Comparison of ENCODE assay signal across 32 cellular contexts in the genomic region with DNA sequence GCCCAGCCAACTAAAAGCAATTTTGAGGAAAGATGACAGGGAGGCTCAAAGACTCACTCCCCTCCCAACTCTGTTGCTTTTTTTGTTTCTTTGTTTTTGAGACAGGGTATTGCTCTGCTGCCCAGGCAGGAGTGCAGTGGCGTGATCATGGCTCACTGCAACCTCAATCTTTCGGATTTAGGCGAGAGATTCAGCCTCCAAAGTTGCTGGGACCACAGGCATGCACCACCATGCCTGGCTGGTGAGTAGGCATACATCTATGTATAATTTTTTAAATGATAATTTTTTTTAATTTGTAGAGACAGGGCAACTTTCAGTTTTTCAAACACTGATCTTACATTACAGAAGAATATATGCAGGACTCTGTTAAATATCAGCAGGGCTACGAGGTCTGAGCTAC. TPM values are rescaled to one million over a fixed set of nuclear protein-coding genes. Genes with fewer than 3 reads are reported as not detected.
DNase-seq lines count a peak whose midpoint lies in the region; TF ChIP-seq lines count a peak whose summit lies in the region.
"Had no signal": no experiment of that assay in that cellular context is flagged by ENCODE, and none has a peak within 500 bp of the region (broad histone marks: within the 10 kb centered on the region; RNA-seq: fewer than 3 reads in every experiment).

No MANE protein-coding gene starts in this region.

- H3K36me3 ChIP-seq in ACC112 (ENCODE audit: insufficient read depth, low read length) (no peaks in the 10 kb centered on the region), brain microvascular endothelial cell (replicated peaks) (no peaks in the 10 kb centered on the region), mesenchymal stem cell (ENCODE audit: control insufficient read depth in 1 of 2, insufficient read depth in 2 of 2, low read depth in 1 of 2, low read length in 2 of 2) (no peaks in the 10 kb centered on the region)
- H3K36me3 ChIP-seq: lower lobe of right lung, thoracic aorta, uterus had no signal

- H4K91ac ChIP-seq in mesenchymal stem cell (ENCODE audit: low read length) = no peak overlapping the region

- H2AFZ ChIP-seq in ACC112 (ENCODE audit: low read length, unreplicated experiment) (no peak overlapping the region), mesenchymal stem cell (ENCODE audit: low read depth, low read length) (no peak overlapping the region)
- H2AFZ ChIP-seq: GM23338 had no signal

- no peak overlapping the region for H3K4me2 ChIP-seq in mesenchymal stem cell (ENCODE audit: low read length, poor library complexity, severe bottlenecking)
- H3K4me2 ChIP-seq: GM23338 had no signal

- no peak overlapping the region for H2BK120ac ChIP-seq in mesenchymal stem cell (ENCODE audit: low read depth, low read length)

- no peaks in the 10 kb centered on the region for H3K79me2 ChIP-seq in ACC112 (ENCODE audit: control insufficient read depth, insufficient read depth, low read length, unreplicated experiment)

- H3K27me3 ChIP-seq in ACC112 (ENCODE audit: insufficient read depth, low read length) (no peaks in the 10 kb centered on the region), brain microvascular endothelial cell (replicated peaks) (no peaks in the 10 kb centered on the region), mesenchymal stem cell (ENCODE audit: control insufficient read depth in 1 of 2, insufficient read depth in 1 of 2, low read length in 2 of 2) (no peaks in the 10 kb centered on the region)
- H3K27me3 ChIP-seq: foreskin keratinocyte, uterus had no signal

- no peaks in the 10 kb centered on the region for H3K9me3 ChIP-seq in mesenchymal stem cell (ENCODE audit: control insufficient read depth, low read length)
- H3K9me3 ChIP-seq: lower lobe of right lung, thoracic aorta, uterus had no signal

- H3K23ac ChIP-seq in mesenchymal stem cell (ENCODE audit: low read length in 2 of 2) = no peak overlapping the region

- H3K4me1 ChIP-seq in ACC112 (ENCODE audit: control insufficient read depth, insufficient read depth, low read length, unreplicated experiment) (peaks cover 37% of the 10 kb centered on the region), mesenchymal stem cell (ENCODE audit: control insufficient read depth, insufficient read depth, low read depth, low read length) (peaks cover 7% of the 10 kb centered on the region)
- H3K4me1 ChIP-seq: lower lobe of right lung, uterus had no signal

- H3K4me3 ChIP-seq in ACC112 (ENCODE audit: low read depth, low read length) (no peak overlapping the region), brain microvascular endothelial cell (ENCODE audit: low read depth, low read length) (no peak overlapping the region), mesenchymal stem cell (ENCODE audit: insufficient read depth in 1 of 2, low read depth in 1 of 2, low read length in 2 of 2) (peak overlapping the region in 1 of 2 experiments; percentile 54)
- H3K4me3 ChIP-seq: GM23338, lower lobe of right lung, SK-N-MC, skin epidermis, thoracic aorta, uterus had no signal

- DNase-seq in LHCN-M2 (ENCODE audit: low read depth) (peak; percentile 50), brain microvascular endothelial cell (peak; percentile 48), mesenchymal stem cell (no peak), G401 (ENCODE audit: low spot score) (no peak), epidermal melanocyte (ENCODE audit: insufficient read length, low spot score) (no peak)
- no peak for DNase-seq in stimulated activated CD4-positive, alpha-beta T cell treated with anti-CD3 and anti-CD28 coated beads, Interleukin-4, amount 100 ng/mL, for 24 hours
- no peak for DNase-seq in activated naive CD4-positive, alpha-beta T cell (lab: John Stamatoyannopoulos, UW)
- DNase-seq: 8988T; activated CD4-positive, alpha-beta T cell treated with anti-CD3 and anti-CD28 coated beads, Interleukin-2, amount 50 U/mL, for 1 hour; activated CD4-positive, CD25-positive, alpha-beta regulatory T cell; activated CD8-positive, alpha-beta memory T cell treated with anti-CD3 and anti-CD28 coated beads, Interleukin-2, amount 10 ng/mL, durations not matched to agents 7 days and 5 days; activated naive CD8-positive, alpha-beta T cell treated with anti-CD3 and anti-CD28 coated beads, Interleukin-2, amount 50 U/mL, for 24 hours; activated T-cell treated with anti-CD3 and anti-CD28 coated beads, Interleukin-2, amount 50 U/mL, for 48 hours; DMS79; KBM-7; kidney glomerular epithelial cell; lower lobe of right lung; MM.1S; natural killer cell; NCI-H1417 treated with DMSO at 0.1 percent for 48 hours; NCI-H2081; NCI-H2227 treated with DMSO at 0.1 percent for 48 hours; NCI-H526; NK-92 treated with Interleukin-12 subunit alpha and Interleukin-12 subunit beta, amount 100 ng/mL, for 24 hours; occipital lobe; uterus had no signal

- H4K8ac ChIP-seq in mesenchymal stem cell (ENCODE audit: low read length) = no peak overlapping the region

- no peak overlapping the region for H2BK15ac ChIP-seq in mesenchymal stem cell (ENCODE audit: low read depth, poor library complexity, severe bottlenecking)

- WGBS in mesenchymal stem cell = 88% methylated on average over 4 of the region's 4 CpGs

- no peak overlapping the region for H2BK12ac ChIP-seq in mesenchymal stem cell (ENCODE audit: low read length in 2 of 2)

- no peak overlapping the region for H2BK5ac ChIP-seq in mesenchymal stem cell (ENCODE audit: low read depth, low read length, poor library complexity, severe bottlenecking)

- TF ChIP-seq CTCF in brain microvascular endothelial cell (IDR thresholded peaks at IDR 0.05; ENCODE audit: low read depth, low read length, missing control alignments) = no peak

- H3K4ac ChIP-seq in mesenchymal stem cell (ENCODE audit: low read depth in 1 of 2, low read length in 2 of 2) = no peak overlapping the region

- no peak overlapping the region for H2AK5ac ChIP-seq in mesenchymal stem cell (ENCODE audit: low read length, severe bottlenecking)

- H3K79me1 ChIP-seq in mesenchymal stem cell (replicated peaks; ENCODE audit: low read length, poor library complexity, severe bottlenecking) = no peaks in the 10 kb centered on the region

- peak overlapping the region; percentile 25 for H3K27ac ChIP-seq in ACC112 (ENCODE audit: low read depth, low read length)
- peak overlapping the region; percentile 24 for H3K27ac ChIP-seq in brain microvascular endothelial cell
- no peak overlapping the region for H3K27ac ChIP-seq in mesenchymal stem cell (ENCODE audit: low read length, poor library complexity, severe bottlenecking)
- H3K27ac ChIP-seq: foreskin keratinocyte, lower lobe of right lung, SK-N-MC, skin epidermis, thoracic aorta, uterus had no signal

- H3K14ac ChIP-seq in mesenchymal stem cell (ENCODE audit: low read length in 2 of 2) = no peak overlapping the region

- in situ Hi-C loops in brain microvascular endothelial cell (cut with HindIII; ENCODE audit: low pct_ligation_motif_present, low sequenced_read_pairs) = no loop called here
- in situ Hi-C loops in G401 (cut with HindIII; ENCODE audit: low sequenced_read_pairs) = no loop called here

- H3K9ac ChIP-seq in mesenchymal stem cell (ENCODE audit: low read length) = peak overlapping the region; percentile 60

- H3K18ac ChIP-seq in mesenchymal stem cell (ENCODE audit: low read depth in 1 of 2, low read length in 2 of 2) = no peak overlapping the region

RNA-seq across cellular contexts. Expression of gene THUMPD3, which starts 15.8 kb away (rescaled TPM):
- 46.8 and 55.0 TPM in 2 replicates for total RNA-seq in LHCN-M2 (2014; rRNA removed)
- polyA plus RNA-seq in LHCN-M2 (2012) = 35.7 TPM
- polyA plus RNA-seq in mesenchymal stem cell (2013, experiment 1 of 2) = 19.1 TPM
- 20.3 TPM for polyA plus RNA-seq in mesenchymal stem cell (2013, experiment 2 of 2)
- total RNA-seq in G401 (2014; rRNA removed; shearing (Covaris generic)) = 27.5 and 32.0 TPM in 2 replicates

RNA-seq across cellular contexts. Expression of gene SETD5, which starts 50.3 kb away (rescaled TPM):
- 51.2 and 51.8 TPM in 2 replicates for total RNA-seq in LHCN-M2 (2014; rRNA removed)
- 28.9 TPM for polyA plus RNA-seq in LHCN-M2 (2012)
- polyA plus RNA-seq in mesenchymal stem cell (2013, experiment 1 of 2) = 83.9 TPM
- 77.6 TPM for polyA plus RNA-seq in mesenchymal stem cell (2013, experiment 2 of 2)
- 35.4 and 60.6 TPM in 2 replicates for total RNA-seq in G401 (2014; rRNA removed; shearing (Covaris generic))

Comparison
In these comparisons a context has a peak if more than half of its experiments do, and no peak if none do; other contexts are left out.
1. DNase-seq: peak in LHCN-M2 (single experiment) and brain microvascular endothelial cell (single experiment); none in mesenchymal stem cell (single experiment), G401 (single experiment), epidermal melanocyte (single experiment), stimulated activated CD4-positive, alpha-beta T cell treated with anti-CD3 and anti-CD28 coated beads, Interleukin-4, amount 100 ng/mL, for 24 hours (single experiment) and activated naive CD4-positive, alpha-beta T cell (0 of 4).